20 cellular contexts compared by ENCODE assay signal in genomic region chr17:50832267-50833227, GRCh38. TPM values are rescaled to one million over a fixed set of nuclear protein-coding genes. Genes with fewer than 3 reads are reported as not detected.
DNase-seq lines count a peak whose midpoint lies in the region; ATAC-seq, FAIRE-seq and TF ChIP-seq lines count a peak whose summit lies in the region.
"Had no signal": no experiment of that assay in that cellular context is flagged by ENCODE, and none has a peak within 500 bp of the region (broad histone marks: within the 10 kb centered on the region; RNA-seq: fewer than 3 reads in every experiment).

No MANE protein-coding gene starts in this region.

- POLR2A ChIA-PET in WTC11 (lab: Charles Lee), result no interaction called here

- H3K36me3 ChIP-seq in kidney (ENCODE audit: control insufficient read depth in 1 of 2, insufficient read depth in 2 of 2, low read length in 2 of 2), result no peaks in the 10 kb centered on the region
- H3K36me3 ChIP-seq in ovary, result no peaks in the 10 kb centered on the region
- no peaks in the 10 kb centered on the region for H3K36me3 ChIP-seq in gastroesophageal sphincter
- H3K36me3 ChIP-seq: BLaER1 treated with 17β-estradiol and CSF1 and Interleukin-3, amounts not matched to agents 10 nM and 100 nM; MG63 had no signal

- H3K9me3 ChIP-seq in kidney (ENCODE audit: control insufficient read depth in 1 of 2, low read length in 2 of 2), result no peaks in the 10 kb centered on the region
- no peaks in the 10 kb centered on the region for H3K9me3 ChIP-seq in ovary
- no peaks in the 10 kb centered on the region for H3K9me3 ChIP-seq in gastroesophageal sphincter
- H3K9me3 ChIP-seq: BLaER1 treated with 17β-estradiol and CSF1 and Interleukin-3, amounts not matched to agents 10 nM and 100 nM; MG63 had no signal

- no peaks in the 10 kb centered on the region for H3K27me3 ChIP-seq in ovary
- no peaks in the 10 kb centered on the region for H3K27me3 ChIP-seq in gastroesophageal sphincter
- H3K27me3 ChIP-seq: MG63 had no signal

- no peaks in the 10 kb centered on the region for H3K36me3 Mint-ChIP-seq in WTC11

- ATAC-seq in activated CD4-positive, CD25-positive, alpha-beta regulatory T cell treated with anti-CD3 and anti-CD28 coated beads, Interleukin-2, amount 50 U/mL, for 24 hours, result no peak
- ATAC-seq in WTC11 (no peak), HG03457 (IDR thresholded peaks at IDR 0.05; ENCODE audit: unreplicated experiment) (no peak), gastroesophageal sphincter (no peak)

- no peak for TF ChIP-seq EP300 in ovary (IDR thresholded peaks at IDR 0.05)
- TF ChIP-seq EP300 in gastroesophageal sphincter (IDR thresholded peaks at IDR 0.05), result no peak

- no peak overlapping the region for H3K27ac ChIP-seq in kidney (ENCODE audit: low read depth in 2 of 2, low read length in 2 of 2)
- peak overlapping the region; percentile 73 to 92 for H3K27ac ChIP-seq in ovary
- H3K27ac ChIP-seq in gastroesophageal sphincter, result no peak overlapping the region
- H3K27ac ChIP-seq: BLaER1 treated with 17β-estradiol and CSF1 and Interleukin-3, amounts not matched to agents 10 nM and 100 nM; HL-60 had no signal

- no peak overlapping the region for H3K4me3 Mint-ChIP-seq in WTC11

- H3K27ac Mint-ChIP-seq in WTC11, result no peak overlapping the region

- 70 to 75% (median 74%) methylated on average over 21 to 22 of the region's 22 CpGs for WGBS in ovary, 3 donors
- 92 to 100% methylated on average over 3 to 4 of the region's 22 CpGs for WGBS in gastroesophageal sphincter (ENCODE audit: low coverage in 1 of 2), 2 donors

- TF ChIP-seq POLR2A in ovary (IDR thresholded peaks at IDR 0.05), result no peak
- TF ChIP-seq POLR2A in gastroesophageal sphincter (IDR thresholded peaks at IDR 0.05), result no peak

- CTCF ChIA-PET in WTC11 (lab: Charles Lee), result interaction anchor here (0.7 to 3.6 kb wide), 3 partner anchors 14 to 48 kb away, joined by 4 to 52 read pairs (median 5); no protein-coding TSS in a partner anchor

- no peaks in the 10 kb centered on the region for H3K27me3 Mint-ChIP-seq in WTC11 (ENCODE audit: low read depth)

- H3K4me3 ChIP-seq in kidney (ENCODE audit: low read length in 2 of 2) (no peak overlapping the region), ovary (no peak overlapping the region), gastroesophageal sphincter (no peak overlapping the region)
- H3K4me3 ChIP-seq: BLaER1 treated with 17β-estradiol and CSF1 and Interleukin-3, amounts not matched to agents 10 nM and 100 nM; MG63 had no signal

- H3K4me1 Mint-ChIP-seq in WTC11, result peaks cover 58% of the 10 kb centered on the region

- DNase-seq in activated CD4-positive, CD25-positive, alpha-beta regulatory T cell treated with anti-CD3 and anti-CD28 coated beads, Interleukin-2, amount 50 U/mL, for 72 hours, result peak; percentile 19
- DNase-seq in WTC11 (ENCODE audit: low spot score) (no peak), kidney (peak; percentile 55), ovary (peak in 2 of 5 donors; percentile 22 to 43), NCI-H146 (lab: John Stamatoyannopoulos, UW) (no peak)
- DNase-seq: 8988T, DMS 273 treated with DMSO at 0.1 percent for 48 hours, HCEC 1CT, MG63, NCI-H1092 treated with DMSO at 0.1 percent for 48 hours, NCI-H446 treated with DMSO at 0.1 percent for 48 hours, NCI-H748 treated with DMSO at 0.1 percent for 48 hours, SHP77 treated with DMSO at 0.1 percent for 48 hours had no signal

- peaks cover 0 to 2% of the 10 kb centered on the region in 2 donors for H3K4me1 ChIP-seq in kidney (ENCODE audit: control insufficient read depth in 1 of 2, insufficient read depth in 1 of 2, low read depth in 1 of 2, low read length in 2 of 2)
- peaks cover 24% of the 10 kb centered on the region for H3K4me1 ChIP-seq in ovary (ENCODE audit: insufficient read depth)
- H3K4me1 ChIP-seq in gastroesophageal sphincter, result peaks cover 0 to 22% (median 5%) of the 10 kb centered on the region in 3 donors

- intact Hi-C loops in kidney (cut with DNase I) (no loop called here), ovary (cut with DNase I) (loop anchor here in 2 of 4 donors (5.0 to 10.0 kb wide), 2 partner anchors 285 to 288 kb away; partner anchors contain the start of gene SPATA20 (in 2 of the 2))

- TF ChIP-seq CTCF in WTC11 (IDR thresholded peaks at IDR 0.05), result no peak
- TF ChIP-seq CTCF in kidney (IDR thresholded peaks at IDR 0.05; ENCODE audit: borderline replicate concordance, extremely low read depth, insufficient read depth), result no peak
- TF ChIP-seq CTCF in ovary (IDR thresholded peaks at IDR 0.05), result no peak
- TF ChIP-seq CTCF in gastroesophageal sphincter (IDR thresholded peaks at IDR 0.05), result no peak

- no peaks in the 10 kb centered on the region for H3K9me3 Mint-ChIP-seq in WTC11

- FAIRE-seq in kidney (lab: Jason Lieb, UNC), result no peak
- FAIRE-seq: RCC 7860 had no signal

- H3K9ac ChIP-seq in kidney (ENCODE audit: low read length in 2 of 2), result no peak overlapping the region
- H3K9ac ChIP-seq: BLaER1 treated with 17β-estradiol and CSF1 and Interleukin-3, amounts not matched to agents 10 nM and 100 nM had no signal

TF ChIP-seq in WTC11, 78 proteins besides CTCF, POLR2A, EP300 and RAD21:
- TF ChIP-seq ZNF121 (CRISPR knock-in tag; IDR thresholded peaks at IDR 0.05) (0 out of 2 replicates have a peak, but pooled peaks have one; percentile 18), E2F1 (CRISPR knock-in tag; IDR thresholded peaks at IDR 0.05) (no peak), ZNF423 (CRISPR knock-in tag; IDR thresholded peaks at IDR 0.05) (no peak)
TF ChIP-seq in WTC11: peak in this region for 1.

RNA-seq across cellular contexts. Expression of gene WFIKKN2, which starts 2.8 kb away (rescaled TPM):
- 0.07 to 0.11 TPM (median 0.09 TPM) in 3 replicates for total RNA-seq in WTC11 (2021)
- 0.09 TPM for total RNA-seq in kidney
- not detected for polyA plus RNA-seq in kidney (ENCODE audit: insufficient read depth, low read depth, low replicate concordance)
- total RNA-seq in ovary, result 100 to 1,000 TPM in 4 of 7 donors, 10 to 100 TPM in 3; 29.8 to 178 (median 107) TPM
- 10 to 100 TPM; 20.9 to 71.5 TPM for polyA plus RNA-seq in ovary
- under 1 TPM; 0.16 to 0.69 (median 0.36) TPM for total RNA-seq in gastroesophageal sphincter
- total RNA-seq: Daoy had no signal

RNA-seq across cellular contexts. Expression of gene TOB1, which starts 33.6 kb away (rescaled TPM):
- total RNA-seq in WTC11 (2021) (33.5 to 37.9 TPM (median 36.0 TPM) in 3 replicates), kidney (141 TPM), ovary (100 to 1,000 TPM in 1 of 7 donors, 10 to 100 TPM in 6; 28.6 to 150 (median 79.2) TPM), gastroesophageal sphincter (10 to 100 TPM; 27.8 to 47.2 (median 29.6) TPM)
- polyA plus RNA-seq in kidney (ENCODE audit: insufficient read depth, low read depth, low replicate concordance) (52.5 TPM), ovary (10 to 100 TPM; 19.6 to 49.3 TPM)

Comparison
In these comparisons a context has a peak if more than half of its experiments do, and no peak if none do; other contexts are left out.
1. DNase-seq: peak in activated CD4-positive, CD25-positive, alpha-beta regulatory T cell treated with anti-CD3 and anti-CD28 coated beads, Interleukin-2, amount 50 U/mL, for 72 hours (single experiment) and kidney (single experiment); none in WTC11 (single experiment) and NCI-H146 (single experiment).
2. H3K27ac ChIP-seq: peak in ovary (2 of 2); none in kidney (0 of 2) and gastroesophageal sphincter (0 of 4).
3. RNA of gene WFIKKN2, which starts 2.8 kb away (total RNA-seq): 29.8 to 178 TPM in ovary; 0.16 to 0.69 TPM in gastroesophageal sphincter, 0.07 to 0.11 TPM in WTC11 and 0.09 TPM in kidney (single experiment); every median in the first group is over 10 times any median in the second.